ENCODE assay signal across 23 cellular contexts in the genomic region with DNA sequence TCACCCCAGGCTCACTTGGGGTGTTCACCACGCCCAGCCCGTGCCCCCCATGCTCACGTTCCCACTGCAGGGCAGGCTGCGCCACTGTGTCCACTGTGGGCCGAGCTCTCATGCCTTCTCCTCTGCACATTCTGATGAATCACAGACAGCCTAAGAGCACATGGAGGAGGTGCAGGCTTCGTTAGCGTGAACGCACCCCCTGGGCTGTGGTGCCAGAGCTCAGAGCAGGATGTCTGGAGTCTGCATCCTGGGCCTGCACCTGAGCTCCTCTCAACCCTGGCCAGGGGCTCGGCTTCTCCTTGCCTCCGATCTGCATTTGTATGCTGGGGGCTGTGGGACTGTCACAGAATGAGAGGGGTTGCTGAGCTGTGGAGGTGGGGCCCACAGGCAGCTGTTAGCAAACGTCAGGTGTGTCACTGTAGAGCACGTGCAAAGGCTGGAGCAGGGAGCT.
"Had no signal": no experiment of that assay in that cellular context is flagged by ENCODE, and none has a peak within 500 bp of the region (broad histone marks: within the 10 kb centered on the region; RNA-seq: fewer than 3 reads in every experiment).

No MANE protein-coding gene starts in this region.

- ATAC-seq: activated CD4-positive, alpha-beta T cell treated with anti-CD3 and anti-CD28 coated beads for 36 hours; activated T-helper 17 cell treated with anti-CD3 and anti-CD28 coated beads, Interleukin-2, amount 50 U/mL, for 72 hours; gastroesophageal sphincter; left lung; naive thymus-derived CD8-positive, alpha-beta T cell; psoas muscle had no signal

- H3K4me3 ChIP-seq: gastroesophageal sphincter, heart right ventricle, left lung, ovary, psoas muscle, right atrium auricular region, upper lobe of left lung had no signal

- H3K27me3 Mint-ChIP-seq: activated CD4-positive, alpha-beta T cell treated with anti-CD3 and anti-CD28 coated beads for 36 hours; activated naive CD8-positive, alpha-beta T cell treated with anti-CD3 and anti-CD28 coated beads for 36 hours; activated T-cell treated with anti-CD3 and anti-CD28 coated beads, Interleukin-2, amount 50 U/mL, for 24 hours; activated T-helper 17 cell treated with anti-CD3 and anti-CD28 coated beads, Interleukin-2, amount 50 U/mL, for 72 hours had no signal

- H3K27me3 ChIP-seq: ovary, right atrium auricular region, upper lobe of left lung had no signal

- H3K36me3 Mint-ChIP-seq: activated naive CD8-positive, alpha-beta T cell treated with anti-CD3 and anti-CD28 coated beads for 36 hours; mesothelial cell of epicardium; naive thymus-derived CD8-positive, alpha-beta T cell had no signal

- H3K4me1 Mint-ChIP-seq: activated CD4-positive, alpha-beta T cell treated with anti-CD3 and anti-CD28 coated beads for 36 hours; activated naive CD8-positive, alpha-beta T cell treated with anti-CD3 and anti-CD28 coated beads for 36 hours; activated T-helper 17 cell treated with anti-CD3 and anti-CD28 coated beads, Interleukin-2, amount 50 U/mL, for 72 hours; mesothelial cell of epicardium; naive thymus-derived CD8-positive, alpha-beta T cell had no signal

- H3K4me1 ChIP-seq: gastroesophageal sphincter, heart right ventricle, left lung, psoas muscle, right atrium auricular region, upper lobe of left lung had no signal

- DNase-seq: activated CD4-positive, alpha-beta T cell treated with anti-CD3 and anti-CD28 coated beads for 36 hours; activated CD4-positive, alpha-beta T cell treated with anti-CD3 and anti-CD28 coated beads, Interleukin-2, amount 50 U/mL, for 4 hours; activated CD8-positive, alpha-beta memory T cell treated with anti-CD3 and anti-CD28 coated beads for 24 hours; activated CD8-positive, alpha-beta memory T cell treated with anti-CD3 and anti-CD28 coated beads, Interleukin-2, amount 50 U/mL, for 4 hours; activated naive CD8-positive, alpha-beta T cell treated with anti-CD3 and anti-CD28 coated beads for 36 hours; activated T-cell treated with anti-CD3 and anti-CD28 coated beads, Interleukin-2, amount 50 U/mL, for 24 hours; amniotic stem cell; cerebellar nuclear complex; cortex of kidney; heart right ventricle; naive thymus-derived CD8-positive, alpha-beta T cell; ovary; stimulated activated CD4-positive, alpha-beta T cell treated with anti-CD3 and anti-CD28 coated beads, Interleukin-4, amount 100 ng/mL, for 24 hours; stimulated activated naive CD4-positive, alpha-beta T cell treated with Interleukin-2 at 50 U/mL for 16 hours; T-helper 9 cell had no signal

- H3K27ac ChIP-seq: epithelial cell of prostate, gastroesophageal sphincter, heart right ventricle, left lung, ovary, psoas muscle, right atrium auricular region, upper lobe of left lung had no signal

- H3K27ac Mint-ChIP-seq: activated CD4-positive, alpha-beta T cell treated with anti-CD3 and anti-CD28 coated beads for 36 hours; activated naive CD8-positive, alpha-beta T cell treated with anti-CD3 and anti-CD28 coated beads for 36 hours; activated T-cell treated with anti-CD3 and anti-CD28 coated beads, Interleukin-2, amount 50 U/mL, for 24 hours; activated T-helper 17 cell treated with anti-CD3 and anti-CD28 coated beads, Interleukin-2, amount 50 U/mL, for 72 hours; mesothelial cell of epicardium; naive thymus-derived CD8-positive, alpha-beta T cell had no signal

- H3K4me3 Mint-ChIP-seq: activated CD4-positive, alpha-beta T cell treated with anti-CD3 and anti-CD28 coated beads for 36 hours; activated naive CD8-positive, alpha-beta T cell treated with anti-CD3 and anti-CD28 coated beads for 36 hours; activated T-cell treated with anti-CD3 and anti-CD28 coated beads, Interleukin-2, amount 50 U/mL, for 24 hours; activated T-helper 17 cell treated with anti-CD3 and anti-CD28 coated beads, Interleukin-2, amount 50 U/mL, for 72 hours; mesothelial cell of epicardium; naive thymus-derived CD8-positive, alpha-beta T cell had no signal

- H3K36me3 ChIP-seq: gastroesophageal sphincter, heart right ventricle, left lung, ovary, right atrium auricular region, upper lobe of left lung had no signal

- H3K9me3 Mint-ChIP-seq: activated naive CD8-positive, alpha-beta T cell treated with anti-CD3 and anti-CD28 coated beads for 36 hours; activated T-cell treated with anti-CD3 and anti-CD28 coated beads, Interleukin-2, amount 50 U/mL, for 24 hours; activated T-helper 17 cell treated with anti-CD3 and anti-CD28 coated beads, Interleukin-2, amount 50 U/mL, for 72 hours had no signal

- H3K9me3 ChIP-seq: ovary had no signal
